ENCODE assay signal across 7 cellular contexts in genomic region chr9:19493174-19493811, GRCh38.
DNase-seq lines count a peak whose midpoint lies in the region; ATAC-seq and TF ChIP-seq lines count a peak whose summit lies in the region.

No MANE protein-coding gene starts in this region.

- peak overlapping the region; percentile 46 for H3K27ac ChIP-seq in smooth muscle cell (ENCODE audit: low read depth)

- peak overlapping the region; percentile 25 to 59 (median 28) for H3K4me3 Mint-ChIP-seq in T-cell
- peak overlapping the region in 4 of 5 experiments; percentile 10 to 75 (median 47) for H3K4me3 Mint-ChIP-seq in brain

- H3K9ac ChIP-seq in smooth muscle cell (ENCODE audit: low read depth): peak overlapping the region; percentile 5

- H3K36me3 Mint-ChIP-seq in T-cell: no peaks in the 10 kb centered on the region
- no peaks in the 10 kb centered on the region for H3K36me3 Mint-ChIP-seq in brain

- peaks cover under 1% of the 10 kb centered on the region for H3K4me1 ChIP-seq in smooth muscle cell (ENCODE audit: low read depth)

- H3K36me3 ChIP-seq in smooth muscle cell (ENCODE audit: low read depth): no peaks in the 10 kb centered on the region

- H3K27ac Mint-ChIP-seq in T-cell: no peak overlapping the region
- peak overlapping the region; percentile 10 to 86 (median 68) for H3K27ac Mint-ChIP-seq in brain

- peak; percentile 54 to 69 (median 60) for ATAC-seq in T-cell (replicated peaks in 1 of 4)

- H3K27me3 Mint-ChIP-seq in T-cell (peaks cover 14 to 18% of the 10 kb centered on the region in 2 donors), brain (peaks cover 12% of the 10 kb centered on the region)

- no peaks in the 10 kb centered on the region for H3K27me3 ChIP-seq in smooth muscle cell (ENCODE audit: low read depth)

- POLR2A ChIA-PET in T-cell (lab: Charles Lee): interaction anchor here in 1 of 2 donors (0.7 kb wide), 1 partner anchor 472 kb away, joined by 3 read pairs; no protein-coding TSS in a partner anchor

- H2AFZ ChIP-seq in smooth muscle cell (ENCODE audit: low read depth): no peak overlapping the region

- peak; percentile 58 for DNase-seq in GM12865 (ENCODE audit: low read depth)
- DNase-seq in HFF-Myc (ENCODE audit: extremely low read depth, low read depth): peak; percentile 25
- peak; percentile 75 for DNase-seq in NCI-H1092 (lab: John Stamatoyannopoulos, UW)
- peak in 23 of 34 experiments; percentile 6 to 43 (median 22) for DNase-seq in T-cell
- DNase-seq in iPS-NIHi7 (ENCODE audit: extremely low spot score): peak; percentile 82
- peak; percentile 47 for DNase-seq in smooth muscle cell (lab: John Stamatoyannopoulos, UW; ENCODE audit: unreplicated experiment)

- no peaks in the 10 kb centered on the region for H4K20me1 ChIP-seq in smooth muscle cell (ENCODE audit: low read depth)

- CTCF ChIA-PET in T-cell (lab: Charles Lee): interaction anchor here in 1 of 2 donors (0.6 kb wide), 1 partner anchor 13 kb away, joined by 4 read pairs; no protein-coding TSS in a partner anchor

- H3K79me2 ChIP-seq in smooth muscle cell (ENCODE audit: low read depth): no peaks in the 10 kb centered on the region

- H3K4me3 ChIP-seq in GM12865 (ENCODE audit: low read depth, low read length): no peak overlapping the region
- peak overlapping the region; percentile 8; the same call in 1 of the 2 replicates for H3K4me3 ChIP-seq in HFF-Myc (replicated peaks; ENCODE audit: low read depth, low read length)
- H3K4me3 ChIP-seq in smooth muscle cell: peak overlapping the region; percentile 27

- H3K4me2 ChIP-seq in smooth muscle cell: peak overlapping the region; percentile 71

- H3F3A ChIP-seq in smooth muscle cell (ENCODE audit: low read depth): no peaks in the 10 kb centered on the region

- H3K9me3 Mint-ChIP-seq in T-cell (no peaks in the 10 kb centered on the region), brain (peaks cover 0 to 3% (median 0%) of the 10 kb centered on the region in 5 experiments)

- 15% methylated on average over 19 of the region's 19 CpGs for WGBS in smooth muscle cell (ENCODE audit: low lambda C conversion rate)

- TF ChIP-seq CTCF in GM12865 (IDR thresholded peaks at IDR 0.05; ENCODE audit: insufficient read depth, low read depth, low read length, missing control alignments) (peak; percentile 71), HFF-Myc (IDR thresholded peaks at IDR 0.05; ENCODE audit: low read depth, low read length, missing control alignments) (peak; percentile 79), brain (conservative IDR thresholded peaks at IDR 0.05) (peak; percentile 73 to 80), smooth muscle cell (IDR thresholded peaks at IDR 0.05; ENCODE audit: borderline replicate concordance, insufficient read depth, poor library complexity, severe bottlenecking) (peak; percentile 81)

- H3K9me3 ChIP-seq in smooth muscle cell (replicated peaks; ENCODE audit: low read depth): no peaks in the 10 kb centered on the region

- peaks cover 8 to 14% (median 11%) of the 10 kb centered on the region in 3 donors for H3K4me1 Mint-ChIP-seq in T-cell
- peaks cover 28% of the 10 kb centered on the region for H3K4me1 Mint-ChIP-seq in brain

Comparison
In these comparisons a context has a peak if more than half of its experiments do, and no peak if none do; other contexts are left out.
1. DNase-seq: peak in every context shown above with its lines; median percentile 82 in iPS-NIHi7; 75 in NCI-H1092; 58 in GM12865; 47 in smooth muscle cell; 25 in HFF-Myc; 22 in T-cell.
2. H3K27ac Mint-ChIP-seq: peak in brain (5 of 5); none in T-cell (0 of 2).
3. Peak in every context shown above with its lines, with median percentiles within 50 percentile points of each other: CTCF ChIP-seq.